19 cellular contexts compared by ENCODE assay signal in the genomic region with DNA sequence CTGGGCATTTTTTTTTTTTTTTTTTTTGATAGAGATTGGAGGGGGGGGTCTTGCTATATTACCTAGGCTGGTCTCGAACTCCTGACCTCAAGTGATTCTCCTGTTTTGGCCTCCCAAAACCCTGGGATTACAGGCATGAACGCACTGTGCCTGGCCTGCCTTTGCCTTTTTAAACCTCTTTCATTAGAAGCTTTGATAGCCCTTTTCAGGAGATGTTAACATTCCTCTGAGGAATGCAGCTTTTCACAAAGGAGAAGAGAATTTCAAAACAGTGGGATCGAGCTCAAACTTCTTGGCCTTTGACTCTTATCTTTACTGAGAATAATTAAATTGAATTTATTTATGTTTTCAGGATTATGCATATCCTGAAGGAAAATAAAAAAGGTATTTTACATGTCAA. TPM values are rescaled to one million over a fixed set of nuclear protein-coding genes. Genes with fewer than 3 reads are reported as not detected.
A peak's percentile ranks its signal among the peaks of the same experiment; 100 is the strongest.
DNase-seq lines count a peak whose midpoint lies in the region; ATAC-seq and TF ChIP-seq lines count a peak whose summit lies in the region.
"Had no signal": no experiment of that assay in that cellular context is flagged by ENCODE, and none has a peak within 500 bp of the region (broad histone marks: within the 10 kb centered on the region; RNA-seq: fewer than 3 reads in every experiment).

No MANE protein-coding gene starts in this region.

- no peaks in the 10 kb centered on the region for H3K27me3 ChIP-seq in H9 (ENCODE audit: insufficient read depth, low read length)
- H3K27me3 ChIP-seq: BLaER1 had no signal

- no peak overlapping the region for H2AK5ac ChIP-seq in H9 (ENCODE audit: insufficient read length, low read length)

- H3K9me3 Mint-ChIP-seq in H9 = no peaks in the 10 kb centered on the region
- no peaks in the 10 kb centered on the region for H3K9me3 Mint-ChIP-seq in WTC11

- peaks cover 5 to 8% of the 10 kb centered on the region in 2 experiments; a peak in 3 of 4 replicates for H3K4me1 Mint-ChIP-seq in H9
- peaks cover 5% of the 10 kb centered on the region; the same call in 1 of the 2 replicates for H3K4me1 Mint-ChIP-seq in WTC11
- H3K4me1 Mint-ChIP-seq: B cell; CD4-positive, CD25-positive, alpha-beta regulatory T cell had no signal

- no peaks in the 10 kb centered on the region; the same call in 1 of the 2 replicates for H3K27me3 Mint-ChIP-seq in H9 (ENCODE audit: low read depth)
- H3K27me3 Mint-ChIP-seq in WTC11 (ENCODE audit: low read depth) = no peaks in the 10 kb centered on the region

- H3K27ac Mint-ChIP-seq in H9 = 0 out of 7 replicates have a peak overlapping the region, but pooled peaks of 2 of the 3 experiments have one; percentile 18 to 32
- no peak overlapping the region for H3K27ac Mint-ChIP-seq in WTC11
- H3K27ac Mint-ChIP-seq: B cell; CD4-positive, CD25-positive, alpha-beta regulatory T cell; CD8-positive, alpha-beta T cell had no signal

- no peak overlapping the region for H3K56ac ChIP-seq in H9 (ENCODE audit: insufficient read length, low read depth, low read length)

- H2AFZ ChIP-seq in H9 (ENCODE audit: low read length) = no peak overlapping the region

- H4K8ac ChIP-seq in H9 (replicated peaks; ENCODE audit: insufficient read length, low read depth, low read length) = no peak overlapping the region

- peak overlapping the region; percentile 44 for H2BK120ac ChIP-seq in H9 (ENCODE audit: low read depth, low read length, poor library complexity, severe bottlenecking)

- no peaks in the 10 kb centered on the region for H3K9me3 ChIP-seq in H9 (ENCODE audit: control insufficient read depth, low read depth, low read length)
- H3K9me3 ChIP-seq: BLaER1, Caco-2 had no signal

- DNase-seq in H9 = no peak
- no peak for DNase-seq in WTC11 (ENCODE audit: low spot score)
- peak; percentile 12 for DNase-seq in iPS DF 19.7 (ENCODE audit: low read depth, low spot score)
- DNase-seq in 8988T = no peak
- DNase-seq in OCI-M1 (lab: John Stamatoyannopoulos, UW) = no peak
- DNase-seq: Caco-2; CD4-positive, CD25-positive, alpha-beta regulatory T cell; CD8-positive, alpha-beta T cell; DMS153; DMS79; EL; GF-D8; HCEC 1CT had no signal

- H3K23me2 ChIP-seq in H9 (ENCODE audit: insufficient read length, low read depth, low read length, poor library complexity, severe bottlenecking) = no peaks in the 10 kb centered on the region

- CTCF ChIA-PET in WTC11 (lab: Charles Lee) = interaction anchor here (0.5 to 1.5 kb wide), 3 partner anchors 14 to 424 kb away, joined by 3 to 9 read pairs (median 4); partner anchors contain the start of gene MAPK14

- WGBS in H9 (ENCODE audit: extremely low coverage, insufficient read length, low lambda C conversion rate) = no CpG with 5 or more reads among the region's 3 CpGs

- H2BK5ac ChIP-seq in H9 (ENCODE audit: insufficient read length, low read length) = no peak overlapping the region

- ATAC-seq in WTC11 (peak; percentile 50), GM19455 (IDR thresholded peaks at IDR 0.05; ENCODE audit: unreplicated experiment) (no peak)
- ATAC-seq: CD8-positive, alpha-beta T cell had no signal

- H2BK15ac ChIP-seq in H9 (ENCODE audit: low read depth, low read length) = no peak overlapping the region

- H3K14ac ChIP-seq in H9 (ENCODE audit: insufficient read depth, low read length) = no peak overlapping the region

- no peak overlapping the region for H2BK12ac ChIP-seq in H9 (ENCODE audit: insufficient read length, low read depth, low read length)

- H3K79me1 ChIP-seq in H9 (ENCODE audit: insufficient read depth, low read depth, low read length, poor library complexity, severe bottlenecking) = no peaks in the 10 kb centered on the region

- H3K4ac ChIP-seq in H9 (ENCODE audit: low read depth, low read length) = no peak overlapping the region

- no peaks in the 10 kb centered on the region for H3K79me2 ChIP-seq in H9 (ENCODE audit: insufficient read depth, low read length)

- no peak overlapping the region for H3T11ph ChIP-seq in H9 (ENCODE audit: low read length)

- H4K5ac ChIP-seq in H9 (ENCODE audit: insufficient read length, low read depth, low read length) = no peak overlapping the region

- TF ChIP-seq CTCF in H9 (conservative IDR thresholded peaks at IDR 0.05) (no peak), WTC11 (IDR thresholded peaks at IDR 0.05) (no peak)

- H3K36me3 Mint-ChIP-seq in H9 (ENCODE audit: insufficient read depth in 1 of 3, low read depth in 3 of 3) (no peaks in the 10 kb centered on the region), WTC11 (no peaks in the 10 kb centered on the region)
- H3K36me3 Mint-ChIP-seq: CD4-positive, CD25-positive, alpha-beta regulatory T cell; CD8-positive, alpha-beta T cell had no signal

- no peak overlapping the region for H3K23ac ChIP-seq in H9 (ENCODE audit: insufficient read length, low read depth, low read length)

- no peak overlapping the region for H3K4me2 ChIP-seq in H9 (ENCODE audit: insufficient read depth, insufficient read length, low read length)
- H3K4me2 ChIP-seq: BLaER1 had no signal

- no peak overlapping the region for H3K18ac ChIP-seq in H9 (ENCODE audit: insufficient read length, low read depth, low read length)

- no peak overlapping the region for H3K9ac ChIP-seq in H9 (ENCODE audit: extremely low read depth, insufficient read length, low read length)
- H3K9ac ChIP-seq: BLaER1 had no signal

- H3K27ac ChIP-seq in H9 (ENCODE audit: insufficient read length, low read depth, low read length) = no peak overlapping the region
- H3K27ac ChIP-seq: BLaER1, C4-2B had no signal

- H4K20me1 ChIP-seq in H9 (ENCODE audit: control insufficient read depth, insufficient read depth, insufficient read length) = no peaks in the 10 kb centered on the region
- H4K20me1 ChIP-seq: BLaER1 had no signal

- no peaks in the 10 kb centered on the region for H3K4me1 ChIP-seq in H9 (ENCODE audit: insufficient read depth, low read length)
- H3K4me1 ChIP-seq: Caco-2 had no signal

- POLR2A ChIA-PET in WTC11 (lab: Charles Lee) = interaction anchor here (0.6 to 1.3 kb wide), 4 partner anchors 34 to 364 kb away, joined by 4 to 6 read pairs (median 5); partner anchors contain the start of gene MAPK14

- H2BK20ac ChIP-seq in H9 (ENCODE audit: low read depth, low read length, poor library complexity, severe bottlenecking) = no peak overlapping the region

- no peak overlapping the region for H4K91ac ChIP-seq in H9 (ENCODE audit: insufficient read length, low read depth, low read length)

- H3K4me3 Mint-ChIP-seq in H9 = no peak overlapping the region
- H3K4me3 Mint-ChIP-seq in WTC11 = no peak overlapping the region
- H3K4me3 Mint-ChIP-seq: B cell; CD4-positive, CD25-positive, alpha-beta regulatory T cell; CD8-positive, alpha-beta T cell had no signal

TF ChIP-seq in WTC11, 78 proteins besides CTCF, POLR2A, EP300 and RAD21 (continues in another document):
- TF ChIP-seq ZNF425 (CRISPR knock-in tag; conservative IDR thresholded peaks at IDR 0.05) (no peak), ATF2 (CRISPR knock-in tag; IDR thresholded peaks at IDR 0.05; ENCODE audit: borderline replicate concordance, low read depth) (no peak), E2F5 (CRISPR knock-in tag; IDR thresholded peaks at IDR 0.05) (no peak), SMAD4 (CRISPR knock-in tag; IDR thresholded peaks at IDR 0.05) (no peak), KAT7 (CRISPR knock-in tag; IDR thresholded peaks at IDR 0.05; ENCODE audit: borderline replicate concordance) (no peak), NR3C1 (CRISPR knock-in tag; conservative IDR thresholded peaks at IDR 0.05; ENCODE audit: low read depth) (no peak)
- TF ChIP-seq, protein P1, sequence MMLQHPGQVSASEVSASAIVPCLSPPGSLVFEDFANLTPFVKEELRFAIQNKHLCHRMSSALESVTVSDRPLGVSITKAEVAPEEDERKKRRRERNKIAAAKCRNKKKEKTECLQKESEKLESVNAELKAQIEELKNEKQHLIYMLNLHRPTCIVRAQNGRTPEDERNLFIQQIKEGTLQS (CRISPR knock-in tag; conservative IDR thresholded peaks at IDR 0.05) = no peak
- TF ChIP-seq, protein P2, sequence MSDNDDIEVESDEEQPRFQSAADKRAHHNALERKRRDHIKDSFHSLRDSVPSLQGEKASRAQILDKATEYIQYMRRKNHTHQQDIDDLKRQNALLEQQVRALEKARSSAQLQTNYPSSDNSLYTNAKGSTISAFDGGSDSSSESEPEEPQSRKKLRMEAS (CRISPR knock-in tag; IDR thresholded peaks at IDR 0.05) = no peak

RNA-seq across cellular contexts. Expression of gene SLC26A8, which starts 31.3 kb away (rescaled TPM):
- total RNA-seq in H9 (2021) = 0.09 and 0.55 TPM in 2 replicates
- 0.46 to 0.80 TPM (median 0.50 TPM) in 3 replicates for total RNA-seq in WTC11 (2021)
- total RNA-seq: B cell; CD4-positive, CD25-positive, alpha-beta regulatory T cell; CD8-positive, alpha-beta T cell; G401; H4 had no signal

RNA-seq across cellular contexts. Expression of gene MAPK14, which starts 34.5 kb away (rescaled TPM):
- total RNA-seq in H9 (2021) (32.4 and 40.5 TPM in 2 replicates), WTC11 (2021) (30.8 to 34.7 TPM (median 34.0 TPM) in 3 replicates)
